Comparison of ENCODE assay signal across 20 cellular contexts in the genomic region with DNA sequence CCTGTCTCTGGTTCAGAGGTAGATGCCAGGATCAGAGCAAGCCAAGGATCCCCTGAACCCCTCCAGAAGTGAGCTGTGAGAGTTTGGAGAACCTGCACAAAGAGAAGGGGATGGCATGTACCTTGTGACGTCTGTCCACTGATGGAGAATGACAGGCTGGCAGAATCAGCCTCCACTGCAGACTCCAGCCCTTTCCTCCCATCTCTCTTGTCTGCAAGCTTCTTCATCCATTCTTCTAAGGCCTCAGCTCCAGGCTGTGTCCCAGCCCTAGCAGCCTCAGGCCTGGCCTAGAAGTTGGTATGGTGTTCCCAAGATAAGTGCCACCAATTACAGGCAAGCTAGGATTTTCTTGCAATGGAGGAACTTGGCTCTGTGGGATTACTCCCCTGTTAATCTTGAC. TPM values are rescaled to one million over a fixed set of nuclear protein-coding genes. Genes with fewer than 3 reads are reported as not detected.
DNase-seq lines count a peak whose midpoint lies in the region; ATAC-seq and TF ChIP-seq lines count a peak whose summit lies in the region.
"Had no signal": no experiment of that assay in that cellular context is flagged by ENCODE, and none has a peak within 500 bp of the region (broad histone marks: within the 10 kb centered on the region; RNA-seq: fewer than 3 reads in every experiment).

No MANE protein-coding gene starts in this region.

- no peaks in the 10 kb centered on the region for H3K9me3 Mint-ChIP-seq in chondrocyte (ENCODE audit: low read depth)
- no peaks in the 10 kb centered on the region for H3K9me3 Mint-ChIP-seq in nephron progenitor cell
- H3K9me3 Mint-ChIP-seq in glutamatergic neuron (ENCODE audit: unreplicated experiment): no peaks in the 10 kb centered on the region
- H3K9me3 Mint-ChIP-seq: H9 had no signal

- peak overlapping the region; percentile 6 for H3K27ac Mint-ChIP-seq in chondrocyte (ENCODE audit: unreplicated experiment)
- peak overlapping the region; percentile 52 for H3K27ac Mint-ChIP-seq in nephron progenitor cell
- no peak overlapping the region for H3K27ac Mint-ChIP-seq in glutamatergic neuron (ENCODE audit: unreplicated experiment)
- H3K27ac Mint-ChIP-seq: CD4-positive, CD25-positive, alpha-beta regulatory T cell; H9 had no signal

- H3K9me3 ChIP-seq in right atrium auricular region: no peaks in the 10 kb centered on the region
- no peaks in the 10 kb centered on the region for H3K9me3 ChIP-seq in vagina

- TF ChIP-seq POLR2A in vagina (IDR thresholded peaks at IDR 0.05): no peak

- no peak for ATAC-seq in Right ventricle myocardium inferior

- peak overlapping the region; percentile 3 to 45 for H3K27ac ChIP-seq in right atrium auricular region
- peak overlapping the region; percentile 78 for H3K27ac ChIP-seq in vagina
- H3K27ac ChIP-seq: KMS-11 had no signal

- no peaks in the 10 kb centered on the region for H3K27me3 ChIP-seq in right atrium auricular region
- H3K27me3 ChIP-seq in vagina: no peaks in the 10 kb centered on the region

- H3K4me1 ChIP-seq in right atrium auricular region (peaks cover 0 to 11% of the 10 kb centered on the region in 2 donors), vagina (peaks cover 49% of the 10 kb centered on the region)

- DNase-seq in right atrium auricular region (ENCODE audit: low spot score) (no peak), Right ventricle myocardium inferior (ENCODE audit: missing footprints) (no peak), chondrocyte (ENCODE audit: low spot score) (no peak), nephron progenitor cell (no peak), vagina (ENCODE audit: extremely low spot score in 2 of 2) (peak in 1 of 2 donors; percentile 81), NOMO-1 (lab: John Stamatoyannopoulos, UW; ENCODE audit: unreplicated experiment in 2 of 2) (no peak), glutamatergic neuron (no peak), COLO668 (lab: John Stamatoyannopoulos, UW; ENCODE audit: unreplicated experiment) (no peak)
- DNase-seq: CD4-positive, CD25-positive, alpha-beta regulatory T cell; COR-L47; DMS79; H9; NCI-H1092 treated with DMSO at 0.1 percent for 48 hours; NCI-H146; NCI-H2029 treated with DMSO at 0.1 percent for 48 hours; NCI-H2171; NCI-H345; NCI-H774; OCI-M1 had no signal

- H3K36me3 Mint-ChIP-seq in chondrocyte (ENCODE audit: low read depth) (no peaks in the 10 kb centered on the region), nephron progenitor cell (ENCODE audit: low read depth) (no peaks in the 10 kb centered on the region), glutamatergic neuron (ENCODE audit: unreplicated experiment) (no peaks in the 10 kb centered on the region)
- H3K36me3 Mint-ChIP-seq: CD4-positive, CD25-positive, alpha-beta regulatory T cell had no signal

- H3K27me3 Mint-ChIP-seq in chondrocyte (ENCODE audit: low read depth) (no peaks in the 10 kb centered on the region), nephron progenitor cell (ENCODE audit: low read depth, poor library complexity) (no peaks in the 10 kb centered on the region), glutamatergic neuron (ENCODE audit: unreplicated experiment) (peaks cover 3% of the 10 kb centered on the region)

- H3K4me1 Mint-ChIP-seq in chondrocyte (ENCODE audit: low read depth) (peaks cover 20% of the 10 kb centered on the region), nephron progenitor cell (peaks cover 23% of the 10 kb centered on the region), glutamatergic neuron (ENCODE audit: low read depth, unreplicated experiment) (peaks cover 7% of the 10 kb centered on the region)

- peaks cover 18% of the 10 kb centered on the region for H3K36me3 ChIP-seq in right atrium auricular region
- no peaks in the 10 kb centered on the region for H3K36me3 ChIP-seq in vagina

- H3K4me3 ChIP-seq in right atrium auricular region (no peak overlapping the region), vagina (no peak overlapping the region)

- H3K4me3 Mint-ChIP-seq in chondrocyte (ENCODE audit: unreplicated experiment) (no peak overlapping the region), nephron progenitor cell (no peak overlapping the region), glutamatergic neuron (ENCODE audit: unreplicated experiment) (no peak overlapping the region)
- H3K4me3 Mint-ChIP-seq: CD4-positive, CD25-positive, alpha-beta regulatory T cell; H9 had no signal

- intact Hi-C loops in Right ventricle myocardium inferior (cut with DNase I) (no loop called here), vagina (cut with DNase I) (no loop called here)

- TF ChIP-seq CTCF in right atrium auricular region (IDR thresholded peaks at IDR 0.05) (no peak), chondrocyte (IDR thresholded peaks at IDR 0.05) (no peak), nephron progenitor cell (IDR thresholded peaks at IDR 0.05) (no peak), vagina (IDR thresholded peaks at IDR 0.05) (no peak), glutamatergic neuron (IDR thresholded peaks at IDR 0.05; ENCODE audit: partially characterized antibody, unreplicated experiment) (no peak)

RNA-seq across cellular contexts. Expression of a gene that starts 8.6 kb away (rescaled TPM):
- total RNA-seq in right atrium auricular region (10 to 100 TPM; 21.7 to 83.1 TPM), Right ventricle myocardium inferior (5.8 TPM), chondrocyte (0.28 to 1.2 TPM (median 0.40 TPM) in 3 replicates), vagina (225 TPM), glutamatergic neuron (ENCODE audit: unreplicated experiment) (0.39 TPM)
- total RNA-seq: CD4-positive, CD25-positive, alpha-beta regulatory T cell had no signal
